In genomic region chr10:21687994-21688301, GRCh38 we compare ENCODE assay signal across 14 cellular contexts.
"Had no signal": no experiment of that assay in that cellular context is flagged by ENCODE, and none has a peak within 500 bp of the region (broad histone marks: within the 10 kb centered on the region; RNA-seq: fewer than 3 reads in every experiment).

No MANE protein-coding gene starts in this region.

- FAIRE-seq: endometrium, frontal cortex had no signal

- DNase-seq: activated CD4-positive, alpha-beta T cell treated with anti-CD3 and anti-CD28 coated beads, Interleukin-2, amount 10 ng/mL, durations not matched to agents 7 days and 5 days; activated naive CD4-positive, alpha-beta T cell treated with Interleukin-2 at 50 U/mL for 16 hours; aorta; cortex of kidney; head of caudate nucleus; left lung; occipital lobe; retina; stimulated activated naive CD4-positive, alpha-beta T cell; substantia nigra; T1000; tibial artery had no signal

- H3K27ac ChIP-seq: left lung, tibial artery had no signal

- H3K27ac Mint-ChIP-seq: activated CD4-positive, alpha-beta T cell treated with anti-CD3 and anti-CD28 coated beads, Interleukin-2, amount 10 ng/mL, durations not matched to agents 7 days and 5 days had no signal

- H3K4me3 Mint-ChIP-seq: activated CD4-positive, alpha-beta T cell treated with anti-CD3 and anti-CD28 coated beads, Interleukin-2, amount 10 ng/mL, durations not matched to agents 7 days and 5 days had no signal

- H3K4me1 ChIP-seq: left lung, tibial artery had no signal

- H3K27me3 ChIP-seq: left lung, tibial artery had no signal

- H3K9me3 ChIP-seq: left lung, tibial artery had no signal

- H3K4me3 ChIP-seq: left lung, tibial artery had no signal

- H3K9me3 Mint-ChIP-seq: activated CD4-positive, alpha-beta T cell treated with anti-CD3 and anti-CD28 coated beads, Interleukin-2, amount 10 ng/mL, durations not matched to agents 7 days and 5 days had no signal

- H3K27me3 Mint-ChIP-seq: activated CD4-positive, alpha-beta T cell treated with anti-CD3 and anti-CD28 coated beads, Interleukin-2, amount 10 ng/mL, durations not matched to agents 7 days and 5 days had no signal

- H3K4me1 Mint-ChIP-seq: activated CD4-positive, alpha-beta T cell treated with anti-CD3 and anti-CD28 coated beads, Interleukin-2, amount 10 ng/mL, durations not matched to agents 7 days and 5 days had no signal

- ATAC-seq: left lung had no signal
